In genomic region chr2:2825062-2825461, GRCh38 we compare ENCODE assay signal across 1 cellular context.
A peak's percentile ranks its signal among the peaks of the same experiment; 100 is the strongest.
TF ChIP-seq lines count a peak whose summit lies in the region.

No MANE protein-coding gene starts in this region.

TF ChIP-seq in HepG2, 621 proteins besides CTCF, POLR2A, EP300 and RAD21:
- TF ChIP-seq MNT (IDR thresholded peaks at IDR 0.05) (peak; percentile 99), PLSCR1 (CRISPR knock-in tag; IDR thresholded peaks at IDR 0.05; ENCODE audit: borderline replicate concordance) (no peak)
